In the genomic region with DNA sequence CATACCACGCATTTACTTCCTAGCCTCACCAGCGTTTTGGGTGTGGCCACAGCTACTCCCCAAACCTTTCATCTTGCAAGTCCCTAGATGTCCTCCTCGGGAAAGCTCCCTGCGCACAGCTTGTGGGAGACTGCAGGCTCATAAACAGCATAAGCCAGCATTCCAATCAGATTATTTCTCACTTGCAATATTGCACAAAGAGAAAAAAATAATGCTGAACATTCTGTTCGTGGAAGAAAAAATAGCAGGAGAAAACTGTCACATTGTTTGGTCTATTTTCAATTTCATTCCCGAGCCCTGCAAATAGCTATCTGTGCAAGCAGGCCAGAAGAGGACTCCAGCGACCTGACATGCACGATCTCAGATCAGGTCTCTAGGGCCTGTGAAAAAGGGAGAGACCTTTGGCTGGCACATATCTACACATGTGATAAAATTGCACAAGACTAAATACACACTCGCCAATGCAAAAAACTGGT, we compare ENCODE assay signal across 20 cellular contexts.
DNase-seq lines count a peak whose midpoint lies in the region; ATAC-seq and TF ChIP-seq lines count a peak whose summit lies in the region.
"Had no signal": no experiment of that assay in that cellular context is flagged by ENCODE, and none has a peak within 500 bp of the region (broad histone marks: within the 10 kb centered on the region; RNA-seq: fewer than 3 reads in every experiment).

No MANE protein-coding gene starts in this region.

- TF ChIP-seq CTCF in ascending aorta (IDR thresholded peaks at IDR 0.05) (no peak), gastroesophageal sphincter (IDR thresholded peaks at IDR 0.05) (no peak), omental fat pad (IDR thresholded peaks at IDR 0.05) (no peak), testis (IDR thresholded peaks at IDR 0.05) (no peak)

- H3K36me3 ChIP-seq in ascending aorta (no peaks in the 10 kb centered on the region), gastroesophageal sphincter (no peaks in the 10 kb centered on the region), testis (ENCODE audit: low read depth, missing control alignments) (no peaks in the 10 kb centered on the region)
- H3K36me3 ChIP-seq: BE2C, neutrophil had no signal

- DNase-seq in ascending aorta (ENCODE audit: low spot score in 2 of 2) (peak in 1 of 2 donors; percentile 75), omental fat pad (ENCODE audit: low spot score) (no peak), testis (peak; percentile 57), hepatic stellate cell (ENCODE audit: low spot score) (no peak)
- no peak for DNase-seq in activated naive CD4-positive, alpha-beta T cell treated with anti-CD3 and anti-CD28 coated beads, Interleukin-2, amount 50 U/mL, for 16 hours
- DNase-seq: activated CD4-positive, CD25-positive, alpha-beta regulatory T cell; activated CD8-positive, alpha-beta T cell treated with anti-CD3 and anti-CD28 coated beads for 36 hours; activated naive CD4-positive, alpha-beta T cell treated with anti-CD3 and anti-CD28 coated beads, Interleukin-2, amount 10 ng/mL, durations not matched to agents 7 days and 5 days; activated T-cell treated with anti-CD3 and anti-CD28 coated beads, Interleukin-2, amount 50 U/mL, for 24 hours; BE2C; Calu3; cortex of kidney; Kasumi-1; NCI-H1092; NCI-H2081; RPMI8226; T-helper 9 cell had no signal

- intact Hi-C loops in ascending aorta (cut with DNase I), result loop anchor here (5.0 kb wide), 1 partner anchor 72 kb away; no protein-coding TSS in a partner anchor
- intact Hi-C loops in testis (cut with DNase I; ENCODE audit: low total_unique reads), result loop anchor here (10.0 kb wide), 1 partner anchor 84 kb away; no protein-coding TSS in a partner anchor

- H3K9me3 ChIP-seq in ascending aorta, result no peaks in the 10 kb centered on the region
- H3K9me3 ChIP-seq in gastroesophageal sphincter, result no peaks in the 10 kb centered on the region
- H3K9me3 ChIP-seq in testis, result no peaks in the 10 kb centered on the region
- H3K9me3 ChIP-seq: BE2C, neutrophil had no signal

- WGBS in gastroesophageal sphincter (ENCODE audit: low coverage in 1 of 2), 2 donors, result 38 to 78% methylated on average over 8 of the region's 9 CpGs
- WGBS in testis, 2 donors, result 36 to 46% methylated on average over 9 of the region's 9 CpGs

- peak; percentile 69 for ATAC-seq in gastroesophageal sphincter
- peak; percentile 53 for ATAC-seq in omental fat pad (ENCODE audit: low FRiP score)
- no peak for ATAC-seq in GM21390 (IDR thresholded peaks at IDR 0.05; ENCODE audit: unreplicated experiment)
- ATAC-seq: activated CD8-positive, alpha-beta T cell treated with anti-CD3 and anti-CD28 coated beads for 36 hours had no signal

- H3K27ac ChIP-seq in ascending aorta (peak overlapping the region; percentile 12 to 78), gastroesophageal sphincter (peak overlapping the region; percentile 6 to 83 (median 80)), testis (peak overlapping the region; percentile 36 to 73)
- H3K27ac ChIP-seq: neutrophil had no signal

- peaks cover 15 to 36% of the 10 kb centered on the region in 2 donors for H3K4me1 ChIP-seq in ascending aorta
- H3K4me1 ChIP-seq in gastroesophageal sphincter, result peaks cover 0 to 59% (median 23%) of the 10 kb centered on the region in 3 donors
- H3K4me1 ChIP-seq in testis, result peaks cover 44% of the 10 kb centered on the region

- no peak for TF ChIP-seq EP300 in gastroesophageal sphincter (IDR thresholded peaks at IDR 0.05)

- TF ChIP-seq POLR2A in gastroesophageal sphincter (IDR thresholded peaks at IDR 0.05) (no peak), testis (IDR thresholded peaks at IDR 0.05) (no peak)

- H3K27me3 ChIP-seq in ascending aorta (no peaks in the 10 kb centered on the region), gastroesophageal sphincter (no peaks in the 10 kb centered on the region), testis (no peaks in the 10 kb centered on the region)
- H3K27me3 ChIP-seq: BE2C, neutrophil had no signal

- peak overlapping the region in 1 of 2 donors; percentile 22 for H3K4me3 ChIP-seq in ascending aorta
- no peak overlapping the region for H3K4me3 ChIP-seq in gastroesophageal sphincter
- no peak overlapping the region for H3K4me3 ChIP-seq in testis
